In the genomic region with DNA sequence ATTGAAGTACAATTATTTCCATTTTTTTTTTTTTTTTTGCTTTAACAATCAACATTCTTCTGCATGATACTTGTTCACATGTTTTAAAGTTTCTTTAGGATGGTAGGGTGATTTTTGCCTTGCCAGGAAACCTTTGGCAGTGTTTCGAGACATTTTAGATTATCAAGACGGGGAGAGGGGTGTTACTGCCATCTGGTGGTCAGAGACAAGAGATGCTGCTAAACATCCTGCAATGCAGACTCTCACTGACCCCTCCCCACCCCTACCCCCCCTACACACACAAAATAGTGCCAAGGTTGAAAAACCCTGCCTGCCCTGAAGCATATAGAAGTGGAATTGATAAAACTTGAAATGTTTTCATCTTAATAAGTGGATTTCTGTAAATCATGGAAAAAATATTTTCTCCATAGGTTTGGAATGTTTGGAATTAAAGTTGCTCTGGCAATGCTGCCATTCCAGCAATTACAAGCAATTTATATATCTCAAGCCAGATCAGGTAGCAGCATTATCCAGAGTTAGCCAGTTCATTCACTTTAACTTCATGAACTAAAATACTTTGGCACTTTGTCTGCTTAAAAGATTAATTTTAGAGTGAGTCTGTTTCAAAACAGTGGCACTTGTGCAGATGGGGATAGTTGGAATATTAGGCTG, we compare ENCODE assay signal across 8 cellular contexts.
DNase-seq lines count a peak whose midpoint lies in the region; ATAC-seq and TF ChIP-seq lines count a peak whose summit lies in the region.

No MANE protein-coding gene starts in this region.

- H3K36me3 ChIP-seq in fibroblast of lung (ENCODE audit: control insufficient read depth, insufficient read depth, low read length) (no peaks in the 10 kb centered on the region), neural cell (ENCODE audit: insufficient read depth, low read length) (no peaks in the 10 kb centered on the region)

- no peak for TF ChIP-seq EP300 in neural cell (conservative IDR thresholded peaks at IDR 0.05; ENCODE audit: poor library complexity, severe bottlenecking)

- DNase-seq in AG10803 (ENCODE audit: low read depth) (peak; percentile 64), NCI-H446 treated with DMSO at 0.1 percent for 48 hours (lab: John Stamatoyannopoulos, UW) (peak; percentile 3), fibroblast of lung (ENCODE audit: low read depth in 2 of 2) (peak; percentile 48 to 72), ureter (ENCODE audit: low spot score) (peak; percentile 48)
- peak; percentile 38 for DNase-seq in activated CD4-positive, alpha-beta memory T cell treated with anti-CD3 and anti-CD28 coated beads, Interleukin-2, amount 10 ng/mL, durations not matched to agents 7 days and 5 days

- H3K4me1 Mint-ChIP-seq in activated CD4-positive, alpha-beta memory T cell treated with anti-CD3 and anti-CD28 coated beads, Interleukin-2, amount 10 ng/mL, durations not matched to agents 7 days and 5 days, result no peaks in the 10 kb centered on the region

- H3K27ac Mint-ChIP-seq in activated CD4-positive, alpha-beta memory T cell treated with anti-CD3 and anti-CD28 coated beads, Interleukin-2, amount 10 ng/mL, durations not matched to agents 7 days and 5 days, result no peak overlapping the region

- H3K27me3 Mint-ChIP-seq in activated CD4-positive, alpha-beta memory T cell treated with anti-CD3 and anti-CD28 coated beads, Interleukin-2, amount 10 ng/mL, durations not matched to agents 7 days and 5 days, result no peaks in the 10 kb centered on the region

- no peaks in the 10 kb centered on the region for H3K4me1 ChIP-seq in fibroblast of lung (ENCODE audit: control insufficient read depth, extremely low read depth, insufficient read depth, low read length)

- POLR2A ChIA-PET in activated CD4-positive, alpha-beta memory T cell treated with anti-CD3 and anti-CD28 coated beads, Interleukin-2, amount 10 ng/mL, durations not matched to agents 7 days and 5 days (lab: Charles Lee), result no interaction called here

- H2AFZ ChIP-seq in fibroblast of lung (ENCODE audit: low read length) (no peak overlapping the region), neural cell (ENCODE audit: low read depth, low read length) (no peak overlapping the region)

- no peaks in the 10 kb centered on the region for H3K27me3 ChIP-seq in fibroblast of lung (ENCODE audit: control insufficient read depth, insufficient read depth, low read length)
- H3K27me3 ChIP-seq in neural cell (ENCODE audit: insufficient read depth, low read depth, low read length), result no peaks in the 10 kb centered on the region

- no peaks in the 10 kb centered on the region for H3F3A ChIP-seq in neural cell (ENCODE audit: insufficient read depth, low read length, poor library complexity, severe bottlenecking)

- peaks cover 7% of the 10 kb centered on the region for H3K36me3 Mint-ChIP-seq in activated CD4-positive, alpha-beta memory T cell treated with anti-CD3 and anti-CD28 coated beads, Interleukin-2, amount 10 ng/mL, durations not matched to agents 7 days and 5 days (ENCODE audit: low read depth)

- no peak overlapping the region for H3K4me3 Mint-ChIP-seq in activated CD4-positive, alpha-beta memory T cell treated with anti-CD3 and anti-CD28 coated beads, Interleukin-2, amount 10 ng/mL, durations not matched to agents 7 days and 5 days

- H4K20me1 ChIP-seq in fibroblast of lung (ENCODE audit: control insufficient read depth, extremely low read depth, insufficient read depth, low read length) (no peaks in the 10 kb centered on the region), neural cell (ENCODE audit: insufficient read depth) (no peaks in the 10 kb centered on the region)

- H3K9ac ChIP-seq in fibroblast of lung (ENCODE audit: insufficient read depth, low read length) (no peak overlapping the region), neural cell (ENCODE audit: low read length) (no peak overlapping the region)

- ATAC-seq in GM18502 (IDR thresholded peaks at IDR 0.05; ENCODE audit: poor library complexity, unreplicated experiment), result peak; percentile 85
- peak; percentile 85 for ATAC-seq in HG03159 (IDR thresholded peaks at IDR 0.05; ENCODE audit: unreplicated experiment)

- peak; percentile 86 for TF ChIP-seq CTCF in AG10803 (conservative IDR thresholded peaks at IDR 0.05; ENCODE audit: low read length)
- TF ChIP-seq CTCF in fibroblast of lung (conservative IDR thresholded peaks at IDR 0.05 in 1 of 2, IDR thresholded peaks at IDR 0.05 in 1 of 2; ENCODE audit: low read depth in 1 of 2, low read length in 2 of 2), result peak; percentile 82 to 83
- peak; percentile 71 for TF ChIP-seq CTCF in neural cell (IDR thresholded peaks at IDR 0.05; ENCODE audit: poor library complexity, severe bottlenecking)

- CTCF ChIA-PET in activated CD4-positive, alpha-beta memory T cell treated with anti-CD3 and anti-CD28 coated beads, Interleukin-2, amount 10 ng/mL, durations not matched to agents 7 days and 5 days (lab: Charles Lee), result interaction anchor here (0.7 to 1.7 kb wide), 7 partner anchors 8 to 764 kb away, joined by 3 to 9 read pairs (median 3); partner anchors contain the start of gene SDHAF3

- H3K9me3 ChIP-seq in fibroblast of lung (ENCODE audit: control insufficient read depth, insufficient read depth, low read depth, low read length), result no peaks in the 10 kb centered on the region
- no peaks in the 10 kb centered on the region for H3K9me3 ChIP-seq in neural cell (ENCODE audit: low read length)

- no peak overlapping the region for H3K4me3 ChIP-seq in AG10803 (ENCODE audit: low read length)
- no peak overlapping the region for H3K4me3 ChIP-seq in fibroblast of lung (replicated peaks in 1 of 4; ENCODE audit: control extremely low read depth in 1 of 4, insufficient read depth in 1 of 4, low read depth in 3 of 4, low read length in 4 of 4)
- no peak overlapping the region for H3K4me3 ChIP-seq in neural cell (ENCODE audit: low read length)

- H3K79me2 ChIP-seq in fibroblast of lung (ENCODE audit: control insufficient read depth, insufficient read depth, low read length), result no peaks in the 10 kb centered on the region
- H3K79me2 ChIP-seq in neural cell (replicated peaks; ENCODE audit: insufficient read depth, low read length), result no peaks in the 10 kb centered on the region

- no peak overlapping the region for H3K27ac ChIP-seq in fibroblast of lung (ENCODE audit: insufficient read depth, low read length)
- H3K27ac ChIP-seq in neural cell (ENCODE audit: low read length), result no peak overlapping the region

- no peaks in the 10 kb centered on the region for H3K9me2 ChIP-seq in neural cell (ENCODE audit: insufficient read depth, low read length)

- H3K4me2 ChIP-seq in fibroblast of lung (ENCODE audit: extremely low read depth, insufficient read depth, low read length) (no peak overlapping the region), neural cell (ENCODE audit: low read length) (no peak overlapping the region)

- no peaks in the 10 kb centered on the region for H3K9me3 Mint-ChIP-seq in activated CD4-positive, alpha-beta memory T cell treated with anti-CD3 and anti-CD28 coated beads, Interleukin-2, amount 10 ng/mL, durations not matched to agents 7 days and 5 days

- TF ChIP-seq RAD21 in neural cell (conservative IDR thresholded peaks at IDR 0.05), result peak; percentile 65

TF ChIP-seq in neural cell, 6 proteins besides CTCF, POLR2A, EP300 and RAD21:
- TF ChIP-seq MXI1 (conservative IDR thresholded peaks at IDR 0.05; ENCODE audit: poor library complexity, severe bottlenecking), result no peak
- peak; percentile 69 for TF ChIP-seq SMC3 (conservative IDR thresholded peaks at IDR 0.05; ENCODE audit: poor library complexity)

Comparison
In these comparisons a context has a peak if more than half of its experiments do, and no peak if none do; other contexts are left out.
1. DNase-seq: peak in every context shown above with its lines; median percentile 64 in AG10803; 60 in fibroblast of lung; 48 in ureter; 38 in activated CD4-positive, alpha-beta memory T cell treated with anti-CD3 and anti-CD28 coated beads, Interleukin-2, amount 10 ng/mL, durations not matched to agents 7 days and 5 days; 3 in NCI-H446 treated with DMSO at 0.1 percent for 48 hours.